ENCODE assay signal across 24 cellular contexts in the genomic region with DNA sequence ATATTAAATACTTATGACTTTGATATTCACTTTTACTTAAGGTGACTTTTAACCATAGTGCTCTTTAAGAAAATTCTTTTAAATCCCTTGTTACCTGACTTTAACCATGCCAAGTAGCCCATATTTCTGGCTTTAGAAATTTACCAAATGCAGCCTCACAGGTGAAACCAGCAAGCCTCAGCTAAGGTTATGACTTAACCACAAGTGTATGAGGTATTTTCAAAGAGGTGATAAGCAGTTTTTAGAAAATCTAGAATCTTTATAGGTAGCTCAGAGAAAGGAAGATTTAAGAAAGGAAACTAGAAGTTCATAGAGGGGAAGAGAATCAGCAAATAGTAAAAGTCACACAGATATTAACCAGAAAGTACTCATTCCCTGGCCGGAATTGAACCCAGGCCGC.
"Had no signal": no experiment of that assay in that cellular context is flagged by ENCODE, and none has a peak within 500 bp of the region (broad histone marks: within the 10 kb centered on the region; RNA-seq: fewer than 3 reads in every experiment).

No MANE protein-coding gene starts in this region.

- H3K27me3 Mint-ChIP-seq: IgD-negative memory B cell had no signal

- ATAC-seq: K562, Right ventricle myocardium inferior, SK-N-SH treated with all-trans-retinoic acid at 6 μM for 48 hours had no signal

- H3K4me3 ChIP-seq: K562, PC-9, Peyer's patch, SJCRH30 had no signal

- H3K9me3 ChIP-seq: Peyer's patch, SJCRH30 had no signal

- H3K4me2 ChIP-seq: PC-9 had no signal

- DNase-seq: NCI-H1092; NCI-H1105 treated with DMSO at 0.1 percent for 48 hours; NCI-H1417 treated with DMSO at 0.1 percent for 48 hours; NCI-H187; NCI-H2029; NCI-H2081 treated with DMSO at 0.1 percent for 48 hours; NCI-H2171; NCI-H226; NCI-H446; NCI-H510A; NCI-H524 treated with DMSO at 0.1 percent for 48 hours; NCI-H69; NCI-H774; NK-92 treated with Interleukin-12 subunit alpha and Interleukin-12 subunit beta, amount 100 ng/mL, for 24 hours; OCI-M1; PC-9; Peyer's patch; SHP77 treated with DMSO at 0.1 percent for 48 hours; SJCRH30 had no signal

- H3K4me3 Mint-ChIP-seq: IgD-negative memory B cell had no signal

- H3K36me3 ChIP-seq: Peyer's patch, SJCRH30 had no signal

- H3K27ac ChIP-seq: HL-60, PC-9, Peyer's patch, SJCRH30 had no signal

- H2AFZ ChIP-seq: PC-9 had no signal

- H3K27me3 ChIP-seq: Peyer's patch, SJCRH30 had no signal

- H3K4me1 ChIP-seq: Peyer's patch had no signal

- H3K27ac Mint-ChIP-seq: IgD-negative memory B cell had no signal
